12 cellular contexts compared by ENCODE assay signal in genomic region chr9:78783743-78784142, GRCh38.
DNase-seq lines count a peak whose midpoint lies in the region; ATAC-seq and TF ChIP-seq lines count a peak whose summit lies in the region.
"Had no signal": no experiment of that assay in that cellular context is flagged by ENCODE, and none has a peak within 500 bp of the region (broad histone marks: within the 10 kb centered on the region; RNA-seq: fewer than 3 reads in every experiment).

No MANE protein-coding gene starts in this region.

- H3K27me3 ChIP-seq in cardiac muscle cell = no peaks in the 10 kb centered on the region
- H3K27me3 ChIP-seq in heart right ventricle = no peaks in the 10 kb centered on the region
- no peaks in the 10 kb centered on the region for H3K27me3 ChIP-seq in uterus
- H3K27me3 ChIP-seq: pancreas had no signal

- intact Hi-C loops in heart right ventricle (cut with DNase I) (loop anchor here in 1 of 10 donors (10.0 kb wide), 1 partner anchor 179 kb away; no protein-coding TSS in a partner anchor), uterus (cut with DNase I; ENCODE audit: low total_unique reads) (no loop called here)

- peak; percentile 28 for TF ChIP-seq CTCF in cardiac muscle cell (IDR thresholded peaks at IDR 0.05; ENCODE audit: low read depth, low read length)
- no peak for TF ChIP-seq CTCF in heart right ventricle (IDR thresholded peaks at IDR 0.05)
- TF ChIP-seq CTCF in choroid plexus epithelial cell (conservative IDR thresholded peaks at IDR 0.05; ENCODE audit: low read depth, low read length) = peak; percentile 55
- no peak for TF ChIP-seq CTCF in uterus (IDR thresholded peaks at IDR 0.05)

- H3K4me3 ChIP-seq in cardiac muscle cell (no peak overlapping the region), heart right ventricle (no peak overlapping the region), choroid plexus epithelial cell (ENCODE audit: low read depth, low read length) (no peak overlapping the region), uterus (no peak overlapping the region)
- H3K4me3 ChIP-seq: left ventricle myocardium inferior, pancreas had no signal

- no peak for ATAC-seq in heart right ventricle
- no peak for ATAC-seq in HG02642 (IDR thresholded peaks at IDR 0.05; ENCODE audit: poor library complexity, unreplicated experiment)
- no peak for ATAC-seq in HG02798 (IDR thresholded peaks at IDR 0.05; ENCODE audit: poor library complexity, unreplicated experiment)
- ATAC-seq: esophagus mucosa, pancreas had no signal

- H3K9me3 ChIP-seq in cardiac muscle cell (ENCODE audit: low read depth) = no peaks in the 10 kb centered on the region
- peaks cover 0 to 3% (median 0%) of the 10 kb centered on the region in 11 donors for H3K9me3 ChIP-seq in heart right ventricle
- no peaks in the 10 kb centered on the region for H3K9me3 ChIP-seq in uterus
- H3K9me3 ChIP-seq: left ventricle myocardium inferior, pancreas had no signal

- H3K4me1 ChIP-seq in cardiac muscle cell (ENCODE audit: low read depth) (no peaks in the 10 kb centered on the region), heart right ventricle (no peaks in the 10 kb centered on the region), uterus (no peaks in the 10 kb centered on the region)
- H3K4me1 ChIP-seq: left ventricle myocardium inferior, pancreas had no signal

- DNase-seq in cardiac muscle cell (ENCODE audit: low read depth in 1 of 2, low spot score in 1 of 2) (no peak), heart right ventricle (no peak), HT1080 (ENCODE audit: low read depth) (peak; percentile 4), choroid plexus epithelial cell (ENCODE audit: low read depth) (peak; percentile 16), NCI-H526 treated with DMSO at 0.1 percent for 48 hours (lab: John Stamatoyannopoulos, UW) (no peak), uterus (no peak)
- DNase-seq: anterior cingulate cortex, left ventricle myocardium inferior, pancreas had no signal

- H3K36me3 ChIP-seq in cardiac muscle cell = no peaks in the 10 kb centered on the region
- H3K36me3 ChIP-seq in heart right ventricle = no peaks in the 10 kb centered on the region
- no peaks in the 10 kb centered on the region for H3K36me3 ChIP-seq in uterus
- H3K36me3 ChIP-seq: left ventricle myocardium inferior, pancreas had no signal

- H3K27ac ChIP-seq in cardiac muscle cell (no peak overlapping the region), heart right ventricle (no peak overlapping the region), uterus (no peak overlapping the region)
- H3K27ac ChIP-seq: left ventricle myocardium inferior, pancreas had no signal

- no peak for TF ChIP-seq POLR2A in uterus (IDR thresholded peaks at IDR 0.05)

Comparison
In these comparisons a context has a peak if more than half of its experiments do, and no peak if none do; other contexts are left out.
1. CTCF ChIP-seq: peak in cardiac muscle cell (single experiment) and choroid plexus epithelial cell (single experiment); none in heart right ventricle (0 of 9) and uterus (0 of 4).
2. DNase-seq: peak in HT1080 (single experiment) and choroid plexus epithelial cell (single experiment); none in cardiac muscle cell (0 of 2), heart right ventricle (0 of 2), NCI-H526 treated with DMSO at 0.1 percent for 48 hours (single experiment) and uterus (0 of 2).